1 cellular context compared by ENCODE assay signal in genomic region chr3:152156880-152157279, GRCh38.
TF ChIP-seq lines count a peak whose summit lies in the region.

No MANE protein-coding gene starts in this region.

TF ChIP-seq in K562, 482 proteins besides CTCF, POLR2A, EP300 and RAD21 (continued from another document):
- no peak for TF ChIP-seq ZNF407 (IDR thresholded peaks at IDR 0.05; ENCODE audit: low read depth)
